ENCODE assay signal across 17 cellular contexts in genomic region chr5:179126506-179126991, GRCh38.
"Had no signal": no experiment of that assay in that cellular context is flagged by ENCODE, and none has a peak within 500 bp of the region (broad histone marks: within the 10 kb centered on the region; RNA-seq: fewer than 3 reads in every experiment).

No MANE protein-coding gene starts in this region.

- H3K4me1 ChIP-seq: ascending aorta, gastrocnemius medialis, sigmoid colon, tibial nerve had no signal

- H3K4me3 Mint-ChIP-seq: activated CD4-positive, alpha-beta T cell treated with anti-CD3 and anti-CD28 coated beads, Interleukin-2, amount 10 ng/mL, durations not matched to agents 7 days and 5 days; activated naive CD4-positive, alpha-beta T cell treated with anti-CD3 and anti-CD28 coated beads for 36 hours; activated T-helper 1 cell treated with anti-CD3 and anti-CD28 coated beads, Interleukin-12 subunit alpha, Interleukin-12 subunit beta, Interleukin-2, Interleukin-4 antibody, amounts not matched to agents 30 ng/mL and 10 ng/mL and 1 ng/mL, durations not matched to agents 14 hours and 24 hours and 36 hours; central memory CD8-positive, alpha-beta T cell; natural killer cell had no signal

- H3K27me3 ChIP-seq: ascending aorta, gastrocnemius medialis, neutrophil, sigmoid colon, tibial nerve had no signal

- H3K36me3 Mint-ChIP-seq: natural killer cell had no signal

- H3K4me1 Mint-ChIP-seq: activated CD4-positive, alpha-beta T cell treated with anti-CD3 and anti-CD28 coated beads, Interleukin-2, amount 10 ng/mL, durations not matched to agents 7 days and 5 days; central memory CD8-positive, alpha-beta T cell; natural killer cell had no signal

- H3K27me3 Mint-ChIP-seq: activated CD4-positive, alpha-beta T cell treated with anti-CD3 and anti-CD28 coated beads, Interleukin-2, amount 10 ng/mL, durations not matched to agents 7 days and 5 days had no signal

- DNase-seq: activated CD4-positive, alpha-beta T cell treated with anti-CD3 and anti-CD28 coated beads, Interleukin-2, amount 10 ng/mL, durations not matched to agents 7 days and 5 days; activated CD4-positive, CD25-positive, alpha-beta regulatory T cell; activated naive CD4-positive, alpha-beta T cell treated with anti-CD3 and anti-CD28 coated beads for 36 hours; cortex of kidney; gastrocnemius medialis; kidney glomerular epithelial cell; natural killer cell; sigmoid colon; stimulated activated naive CD4-positive, alpha-beta T cell treated with Interleukin-2 at 50 U/mL for 16 hours; substantia nigra; T-helper 1 cell; T1000 had no signal

- H3K4me3 ChIP-seq: ascending aorta, gastrocnemius medialis, sigmoid colon, tibial nerve had no signal

- ATAC-seq: gastrocnemius medialis, natural killer cell had no signal

- H3K9me3 Mint-ChIP-seq: activated CD4-positive, alpha-beta T cell treated with anti-CD3 and anti-CD28 coated beads, Interleukin-2, amount 10 ng/mL, durations not matched to agents 7 days and 5 days; activated naive CD4-positive, alpha-beta T cell treated with anti-CD3 and anti-CD28 coated beads for 36 hours; central memory CD8-positive, alpha-beta T cell; natural killer cell had no signal

- H3K27ac ChIP-seq: ascending aorta, gastrocnemius medialis, neutrophil, sigmoid colon, tibial nerve had no signal

- H3K9me3 ChIP-seq: gastrocnemius medialis, sigmoid colon had no signal

- H3K27ac Mint-ChIP-seq: activated CD4-positive, alpha-beta T cell treated with anti-CD3 and anti-CD28 coated beads, Interleukin-2, amount 10 ng/mL, durations not matched to agents 7 days and 5 days; activated naive CD4-positive, alpha-beta T cell treated with anti-CD3 and anti-CD28 coated beads for 36 hours; activated T-helper 1 cell treated with anti-CD3 and anti-CD28 coated beads, Interleukin-12 subunit alpha, Interleukin-12 subunit beta, Interleukin-2, Interleukin-4 antibody, amounts not matched to agents 30 ng/mL and 10 ng/mL and 1 ng/mL, durations not matched to agents 14 hours and 24 hours and 36 hours; natural killer cell had no signal

- H3K36me3 ChIP-seq: gastrocnemius medialis, neutrophil had no signal
